8 cellular contexts compared by ENCODE assay signal in genomic region chr2:161159829-161160225, GRCh38. TPM values are rescaled to one million over a fixed set of nuclear protein-coding genes. Genes with fewer than 3 reads are reported as not detected.
DNase-seq lines count a peak whose midpoint lies in the region; ATAC-seq, FAIRE-seq and TF ChIP-seq lines count a peak whose summit lies in the region.

No MANE protein-coding gene starts in this region.

- H3K27me3 ChIP-seq in KMS-11 (ENCODE audit: insufficient read depth, low read depth) (no peaks in the 10 kb centered on the region), H1 (replicated peaks in 1 of 4; ENCODE audit: control insufficient read depth in 3 of 4, extremely low read depth in 1 of 4, insufficient read depth in 3 of 4, low read length in 3 of 4) (no peaks in the 10 kb centered on the region), sigmoid colon (no peaks in the 10 kb centered on the region)

- peaks cover 52% of the 10 kb centered on the region for H3K36me3 Mint-ChIP-seq in activated CD4-positive, alpha-beta T cell treated with anti-CD3 and anti-CD28 coated beads, Interleukin-2, amount 10 ng/mL, durations not matched to agents 24 days and 14 days (ENCODE audit: low read depth)

- CTCF ChIA-PET in H1 (lab: Charles Lee; ENCODE audit: partially characterized antibody): no interaction called here

- no peak for FAIRE-seq in H1 (lab: Jason Lieb, UNC)

- peak overlapping the region; percentile 38 for H3K27ac ChIP-seq in KMS-11
- no peak overlapping the region for H3K27ac ChIP-seq in H1 (ENCODE audit: low read depth, low read length)
- H3K27ac ChIP-seq in sigmoid colon: peak overlapping the region; percentile 93 to 96 (median 96)

- H4K20me1 ChIP-seq in KMS-11 (ENCODE audit: insufficient read depth) (no peaks in the 10 kb centered on the region), H1 (replicated peaks in 1 of 2; ENCODE audit: control insufficient read depth in 1 of 2, insufficient read depth in 2 of 2, low read length in 2 of 2) (no peaks in the 10 kb centered on the region)

- DNase-seq in activated CD4-positive, alpha-beta T cell treated with anti-CD3 and anti-CD28 coated beads, Interleukin-2, amount 10 ng/mL, durations not matched to agents 24 days and 14 days: no peak
- DNase-seq in activated CD4-positive, alpha-beta T cell treated with anti-CD3 and anti-CD28 coated beads for 4 hours: no peak
- DNase-seq in H1 (ENCODE audit: low read depth in 1 of 2, low spot score in 2 of 2): no peak
- no peak for DNase-seq in sigmoid colon
- DNase-seq in medulla oblongata (ENCODE audit: extremely low spot score): no peak
- no peak for DNase-seq in MV-4-11 (lab: John Stamatoyannopoulos, UW)

- TF ChIP-seq POLR2A in H1 (IDR thresholded peaks at IDR 0.05; ENCODE audit: control extremely low read depth in 1 of 2, low read depth in 2 of 2, low read length in 2 of 2): no peak
- no peak for TF ChIP-seq POLR2A in sigmoid colon (IDR thresholded peaks at IDR 0.05)

- H3K56ac ChIP-seq in H1 (replicated peaks; ENCODE audit: insufficient read length, low read depth, low read length): no peak overlapping the region

- H2BK20ac ChIP-seq in H1 (ENCODE audit: low read length): no peak overlapping the region

- H3K18ac ChIP-seq in H1 (ENCODE audit: extremely low read depth, low read length): no peak overlapping the region

- H3K4me1 Mint-ChIP-seq in activated CD4-positive, alpha-beta T cell treated with anti-CD3 and anti-CD28 coated beads, Interleukin-2, amount 10 ng/mL, durations not matched to agents 24 days and 14 days: peaks cover 54% of the 10 kb centered on the region

- TF ChIP-seq EP300 in H1 (IDR thresholded peaks at IDR 0.05; ENCODE audit: borderline replicate concordance in 1 of 2, low read depth in 2 of 2, low read length in 2 of 2): no peak
- no peak for TF ChIP-seq EP300 in sigmoid colon (IDR thresholded peaks at IDR 0.05)

- no peak overlapping the region for H2BK5ac ChIP-seq in H1 (ENCODE audit: low read depth, low read length)

- 25% methylated on average over 7 of the region's 7 CpGs; no CpG with 5 or more reads in 1 of the 2 experiments for WGBS in H1 (ENCODE audit: extremely low coverage in 1 of 2, insufficient coverage in 1 of 2, insufficient read length in 1 of 2, insufficient replicate concordance in 2 of 2, low coverage in 1 of 2, low lambda C conversion rate in 2 of 2, missing lambda C conversion rate in 1 of 2), 2 experiments
- WGBS in sigmoid colon, 2 donors: 1 to 6% methylated on average over 7 of the region's 7 CpGs

- H3K4me3 ChIP-seq in KMS-11 (IDR thresholded peaks at IDR 0.05; ENCODE audit: insufficient read depth, low read depth, low read length) (no peak overlapping the region), H1 (ENCODE audit: extremely low read depth in 1 of 4, insufficient read depth in 2 of 4, low read depth in 3 of 4, low read length in 4 of 4) (peak overlapping the region in 1 of 4 experiments; percentile 90; a peak in 2 of 8 replicates), sigmoid colon (peak overlapping the region; percentile 76 to 92 (median 83))

- no peak overlapping the region for H4K5ac ChIP-seq in H1 (ENCODE audit: insufficient read length, low read depth, low read length)

- H3K27ac Mint-ChIP-seq in activated CD4-positive, alpha-beta T cell treated with anti-CD3 and anti-CD28 coated beads, Interleukin-2, amount 10 ng/mL, durations not matched to agents 24 days and 14 days: peak overlapping the region; percentile 98

- peaks cover 7% of the 10 kb centered on the region; the same call in 1 of the 2 replicates for H3K23me2 ChIP-seq in H1 (ENCODE audit: low read depth, low read length)

- POLR2A ChIA-PET in H1 (lab: Charles Lee; ENCODE audit: partially characterized antibody): interaction anchor here (0.7 to 1.7 kb wide), 4 partner anchors 9 to 266 kb away, joined by 3 to 11 read pairs (median 4); partner anchors contain the start of gene PSMD14

- H3K4me3 Mint-ChIP-seq in activated CD4-positive, alpha-beta T cell treated with anti-CD3 and anti-CD28 coated beads, Interleukin-2, amount 10 ng/mL, durations not matched to agents 24 days and 14 days: peak overlapping the region; percentile 97

- H3K4me2 ChIP-seq in KMS-11: peak overlapping the region; percentile 90
- peak overlapping the region; percentile 51 to 71; a peak in 2 of 4 replicates for H3K4me2 ChIP-seq in H1 (ENCODE audit: insufficient read depth in 1 of 2, low read depth in 2 of 2, low read length in 2 of 2)

- TF ChIP-seq CTCF in KMS-11 (conservative IDR thresholded peaks at IDR 0.05; ENCODE audit: low read depth, low read length) (no peak), H1 (IDR thresholded peaks at IDR 0.05; ENCODE audit: control extremely low read depth in 1 of 3, insufficient read depth in 1 of 3, low read depth in 1 of 3, low read length in 3 of 3) (no peak), sigmoid colon (IDR thresholded peaks at IDR 0.05) (no peak)

- H3K23ac ChIP-seq in H1 (ENCODE audit: insufficient read length): no peak overlapping the region

- peaks cover 8% of the 10 kb centered on the region for H3K9me3 Mint-ChIP-seq in activated CD4-positive, alpha-beta T cell treated with anti-CD3 and anti-CD28 coated beads, Interleukin-2, amount 10 ng/mL, durations not matched to agents 24 days and 14 days

- H3K36me3 ChIP-seq in KMS-11 (ENCODE audit: insufficient read depth) (no peaks in the 10 kb centered on the region; the same call in 1 of the 2 replicates), H1 (ENCODE audit: control insufficient read depth in 2 of 4, insufficient read depth in 4 of 4, low read length in 3 of 4) (peaks cover 0 to 3% (median 1%) of the 10 kb centered on the region in 4 experiments; a peak in 5 of 8 replicates), sigmoid colon (peaks cover 0 to 18% (median 7%) of the 10 kb centered on the region in 4 donors)

- no peak for ATAC-seq in HG02970 (IDR thresholded peaks at IDR 0.05; ENCODE audit: low FRiP score, unreplicated experiment)

- H2BK12ac ChIP-seq in H1 (ENCODE audit: low read depth, low read length): no peak overlapping the region

- TF ChIP-seq RAD21 in H1 (IDR thresholded peaks at IDR 0.05 in 1 of 2, conservative IDR thresholded peaks at IDR 0.05 in 1 of 2; ENCODE audit: low read depth in 2 of 2, low read length in 2 of 2): no peak

- H3K4ac ChIP-seq in H1 (replicated peaks; ENCODE audit: insufficient read length, low read depth, low read length): no peak overlapping the region

- H2AFZ ChIP-seq in KMS-11 (ENCODE audit: low read depth): peak overlapping the region; percentile 90
- H2AFZ ChIP-seq in H1 (ENCODE audit: low read length): peak overlapping the region; percentile 99; the same call in 1 of the 2 replicates

- H4K8ac ChIP-seq in H1 (ENCODE audit: extremely low read depth, insufficient read depth, low read length): no peak overlapping the region

- intact Hi-C loops in activated CD4-positive, alpha-beta T cell treated with anti-CD3 and anti-CD28 coated beads, Interleukin-2, amount 10 ng/mL, durations not matched to agents 24 days and 14 days (cut with micrococcal nuclease): loop anchor here (1.0 to 10.0 kb wide), 7 partner anchors 24 to 935 kb away; partner anchors contain the start of gene RBMS1
- intact Hi-C loops in sigmoid colon (cut with DNase I): loop anchor here (2.0 to 5.0 kb wide), 2 partner anchors 21 to 38 kb away; no protein-coding TSS in a partner anchor

- peak overlapping the region; percentile 20; the same call in 1 of the 2 replicates for H3K9ac ChIP-seq in KMS-11
- H3K9ac ChIP-seq in H1 (replicated peaks in 1 of 4; ENCODE audit: extremely low read depth in 1 of 4, low read depth in 3 of 4, low read length in 3 of 4): no peak overlapping the region

- H3K27me3 Mint-ChIP-seq in activated CD4-positive, alpha-beta T cell treated with anti-CD3 and anti-CD28 coated beads, Interleukin-2, amount 10 ng/mL, durations not matched to agents 24 days and 14 days: no peaks in the 10 kb centered on the region

- no peaks in the 10 kb centered on the region for H3K79me1 ChIP-seq in H1 (ENCODE audit: low read depth, low read length)

- H3K79me2 ChIP-seq in KMS-11 (ENCODE audit: insufficient read depth, low read depth): peaks cover 37% of the 10 kb centered on the region; the same call in 1 of the 2 replicates
- peaks cover 0 to 23% of the 10 kb centered on the region in 2 experiments; a peak in 2 of 4 replicates for H3K79me2 ChIP-seq in H1 (ENCODE audit: control insufficient read depth in 1 of 2, insufficient read depth in 2 of 2, low read length in 2 of 2)

- H3K9me3 ChIP-seq in H1 (ENCODE audit: insufficient read depth in 2 of 2, low read depth in 1 of 2, low read length in 1 of 2): no peaks in the 10 kb centered on the region
- no peaks in the 10 kb centered on the region for H3K9me3 ChIP-seq in sigmoid colon

- no peak overlapping the region for H2BK120ac ChIP-seq in H1 (replicated peaks; ENCODE audit: low read depth, low read length)

- no peak overlapping the region for H4K91ac ChIP-seq in H1 (replicated peaks; ENCODE audit: insufficient read length, low read length)

- H2BK15ac ChIP-seq in H1 (ENCODE audit: low read length): no peak overlapping the region

- H3K4me1 ChIP-seq in KMS-11 (ENCODE audit: low read depth, poor library complexity, severe bottlenecking) (peaks cover 41% of the 10 kb centered on the region), H1 (replicated peaks in 1 of 4; ENCODE audit: control insufficient read depth in 3 of 4, insufficient read depth in 4 of 4, low read length in 3 of 4) (no peaks in the 10 kb centered on the region; a peak in 1 of 7 replicates), sigmoid colon (peaks cover 0 to 48% (median 25%) of the 10 kb centered on the region in 4 donors)

- no peak overlapping the region for H2AK5ac ChIP-seq in H1 (ENCODE audit: low read depth, low read length)

- H3K14ac ChIP-seq in H1 (ENCODE audit: insufficient read length): no peak overlapping the region

TF ChIP-seq in H1, 55 proteins besides CTCF, POLR2A, EP300 and RAD21:
- TF ChIP-seq CHD2 (IDR thresholded peaks at IDR 0.05; ENCODE audit: low read length): peak; percentile 12
- no peak for TF ChIP-seq TEAD4 (IDR thresholded peaks at IDR 0.05; ENCODE audit: low read depth, low read length)

RNA-seq across cellular contexts. Expression of gene TANK, which starts 0.4 kb away (rescaled TPM):
- 91.2 and 97.2 TPM in 2 replicates for total RNA-seq in activated CD4-positive, alpha-beta T cell treated with anti-CD3 and anti-CD28 coated beads, Interleukin-2, amount 10 ng/mL, durations not matched to agents 24 days and 14 days
- total RNA-seq in H1 (2021; fragmentation: NEBNext Ultra II Directional; extraction: Animal tissue kit (Norgen Biotek cat#: 25700)): 19.7 and 26.1 TPM in 2 replicates
- 3.4 and 7.0 TPM in 2 replicates for polyA plus RNA-seq in H1 (2011; rRNA removed)
- 8.7 TPM for polyA plus RNA-seq in H1 (2011; cell fraction: cytosol; rRNA removed)
- 7.3 TPM for polyA plus RNA-seq in H1 (2011; cell fraction: nucleus; rRNA removed)
- polyA plus RNA-seq in H1 (2012, experiment 1 of 2): 15.4 to 28.5 TPM (median 18.7 TPM) in 4 replicates
- polyA plus RNA-seq in H1 (2012, experiment 2 of 2): 7.3 TPM
- 16.8 TPM for polyA plus RNA-seq in H1 (2013, experiment 1 of 2)
- 16.1 TPM for polyA plus RNA-seq in H1 (2013, experiment 2 of 2)
- polyA minus RNA-seq in H1 (2011; rRNA and poly(A)+ RNA removed): 7.3 and 9.2 TPM in 2 replicates
- polyA minus RNA-seq in H1 (2011; cell fraction: cytosol; rRNA and poly(A)+ RNA removed): 7.3 TPM
- polyA minus RNA-seq in H1 (2011; cell fraction: nucleus; rRNA and poly(A)+ RNA removed): 55.5 TPM
- 10 to 100 TPM; 45.7 to 82.8 (median 71.0) TPM for total RNA-seq in sigmoid colon
- polyA plus RNA-seq in sigmoid colon: 10 to 100 TPM; 35.2 to 52.9 (median 41.4) TPM
